Comparison of ENCODE assay signal across 18 cellular contexts in the genomic region with DNA sequence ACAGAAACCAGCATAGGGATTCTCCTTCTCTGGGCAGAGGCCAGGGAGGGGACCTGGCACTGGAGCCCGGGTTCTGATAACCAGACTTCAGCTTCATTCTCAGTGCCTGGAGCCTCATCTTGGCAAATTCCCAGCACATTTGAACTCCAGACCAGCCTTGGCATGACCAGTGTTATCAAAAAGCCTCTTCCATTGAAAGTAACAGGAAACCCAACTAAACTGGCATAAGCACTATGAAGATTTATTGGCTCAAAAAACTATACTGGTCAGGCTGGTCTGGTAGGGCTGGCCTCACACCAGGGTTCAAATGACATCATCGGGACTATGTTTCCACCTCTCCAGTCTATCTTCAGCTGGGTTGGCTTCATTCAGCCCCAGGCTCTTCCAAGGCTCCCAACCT.
"Had no signal": no experiment of that assay in that cellular context is flagged by ENCODE, and none has a peak within 500 bp of the region (broad histone marks: within the 10 kb centered on the region; RNA-seq: fewer than 3 reads in every experiment).

No MANE protein-coding gene starts in this region.

- H3K27ac ChIP-seq: breast epithelium, esophagus squamous epithelium, prostate gland, sigmoid colon, suprapubic skin, upper lobe of right lung had no signal

- DNase-seq: activated CD4-positive, alpha-beta memory T cell treated with anti-CD3 and anti-CD28 coated beads for 36 hours; activated gamma-delta T cell; activated naive CD8-positive, alpha-beta T cell treated with anti-CD3 and anti-CD28 coated beads, Interleukin-2, amount 10 ng/mL, durations not matched to agents 7 days and 5 days; activated T-cell treated with anti-CD3 and anti-CD28 coated beads, Interleukin-2, amount 50 U/mL, for 48 hours; aorta; endodermal cell; esophagus squamous epithelium; foreskin fibroblast; glutamatergic neuron; left colon; mammary epithelial cell; naive thymus-derived CD8-positive, alpha-beta T cell; sigmoid colon; stimulated activated naive CD4-positive, alpha-beta T cell treated with Interleukin-2 at 50 U/mL for 16 hours; upper lobe of right lung had no signal

- H3K36me3 ChIP-seq: breast epithelium, esophagus squamous epithelium, prostate gland, sigmoid colon, suprapubic skin, upper lobe of right lung had no signal

- H3K27me3 ChIP-seq: breast epithelium, esophagus squamous epithelium, sigmoid colon, suprapubic skin, upper lobe of right lung had no signal

- H3K9me3 ChIP-seq: breast epithelium, esophagus squamous epithelium, prostate gland, sigmoid colon, suprapubic skin, upper lobe of right lung had no signal

- H3K4me3 ChIP-seq: breast epithelium, esophagus squamous epithelium, prostate gland, sigmoid colon, suprapubic skin, upper lobe of right lung had no signal

- ATAC-seq: left colon; naive thymus-derived CD8-positive, alpha-beta T cell; upper lobe of right lung had no signal

- H3K4me1 ChIP-seq: prostate gland, upper lobe of right lung had no signal
